ENCODE assay signal across 16 cellular contexts in genomic region chr10:32244421-32245207, GRCh38.
A peak's percentile ranks its signal among the peaks of the same experiment; 100 is the strongest.
DNase-seq lines count a peak whose midpoint lies in the region; ATAC-seq and TF ChIP-seq lines count a peak whose summit lies in the region.
"Had no signal": no experiment of that assay in that cellular context is flagged by ENCODE, and none has a peak within 500 bp of the region (broad histone marks: within the 10 kb centered on the region; RNA-seq: fewer than 3 reads in every experiment).

No MANE protein-coding gene starts in this region.

- H3K27ac Mint-ChIP-seq in activated CD4-positive, alpha-beta T cell treated with anti-CD3 and anti-CD28 coated beads, Interleukin-2, amount 10 ng/mL, durations not matched to agents 7 days and 5 days = no peak overlapping the region
- H3K27ac Mint-ChIP-seq: GM23338 had no signal

- H3K9me3 Mint-ChIP-seq in activated CD4-positive, alpha-beta T cell treated with anti-CD3 and anti-CD28 coated beads, Interleukin-2, amount 10 ng/mL, durations not matched to agents 7 days and 5 days = peaks cover 6% of the 10 kb centered on the region
- H3K9me3 Mint-ChIP-seq: GM23338 had no signal

- H3K9me3 ChIP-seq in hepatocyte (ENCODE audit: low read depth) = no peaks in the 10 kb centered on the region
- H3K9me3 ChIP-seq: A549, uterus had no signal

- no peaks in the 10 kb centered on the region for H4K20me1 ChIP-seq in hepatocyte (ENCODE audit: insufficient read depth, poor library complexity, severe bottlenecking)

- H3K27me3 ChIP-seq in hepatocyte = no peaks in the 10 kb centered on the region
- H3K27me3 ChIP-seq: uterus had no signal

- 38% methylated on average over 3 of the region's 3 CpGs for WGBS in hepatocyte (ENCODE audit: low lambda C conversion rate, missing lambda C conversion rate)

- H3K36me3 Mint-ChIP-seq in activated CD4-positive, alpha-beta T cell treated with anti-CD3 and anti-CD28 coated beads, Interleukin-2, amount 10 ng/mL, durations not matched to agents 7 days and 5 days (ENCODE audit: low read depth) = no peaks in the 10 kb centered on the region

- no peaks in the 10 kb centered on the region for H3K9me2 ChIP-seq in hepatocyte (replicated peaks; ENCODE audit: insufficient read depth)

- H3K4me1 ChIP-seq in hepatocyte (ENCODE audit: insufficient read depth) = no peaks in the 10 kb centered on the region
- H3K4me1 ChIP-seq: A549, uterus had no signal

- H2AFZ ChIP-seq in hepatocyte = no peak overlapping the region

- peak; percentile 11 for DNase-seq in activated CD4-positive, alpha-beta T cell treated with anti-CD3 and anti-CD28 coated beads, Interleukin-2, amount 10 ng/mL, durations not matched to agents 7 days and 5 days
- no peak for DNase-seq in activated CD4-positive, alpha-beta T cell treated with anti-CD3 and anti-CD28 coated beads, Interleukin-2, amount 50 U/mL, for 4 hours
- DNase-seq in hepatocyte (ENCODE audit: low spot score) (peak; percentile 41), NCI-H510A treated with DMSO at 0.1 percent for 48 hours (lab: John Stamatoyannopoulos, UW) (no peak), hepatic stellate cell (ENCODE audit: low spot score) (no peak)
- DNase-seq: C1 segment of cervical spinal cord, foreskin melanocyte, KG1, NCI-H1092 treated with DMSO at 0.1 percent for 48 hours, NCI-H748 treated with DMSO at 0.1 percent for 48 hours, uterus had no signal

- no peaks in the 10 kb centered on the region for H3K27me3 Mint-ChIP-seq in activated CD4-positive, alpha-beta T cell treated with anti-CD3 and anti-CD28 coated beads, Interleukin-2, amount 10 ng/mL, durations not matched to agents 7 days and 5 days

- no peaks in the 10 kb centered on the region for H3K79me2 ChIP-seq in hepatocyte

- H3K4me3 ChIP-seq in hepatocyte = no peak overlapping the region
- H3K4me3 ChIP-seq: A549, GM23338, uterus had no signal

- ATAC-seq in GM18520 (IDR thresholded peaks at IDR 0.05; ENCODE audit: unreplicated experiment) = peak; percentile 50
- peak; percentile 66 for ATAC-seq in HG03558 (IDR thresholded peaks at IDR 0.05; ENCODE audit: extremely low read depth, unreplicated experiment)
- ATAC-seq in GM21423 (IDR thresholded peaks at IDR 0.05; ENCODE audit: unreplicated experiment) = no peak
- ATAC-seq: A549, GM23338 had no signal

- no peak overlapping the region for H3K27ac ChIP-seq in hepatocyte
- H3K27ac ChIP-seq: A549, uterus had no signal

- POLR2A ChIA-PET in activated CD4-positive, alpha-beta T cell treated with anti-CD3 and anti-CD28 coated beads, Interleukin-2, amount 10 ng/mL, durations not matched to agents 7 days and 5 days (lab: Charles Lee) = no interaction called here

- H3K4me2 ChIP-seq in hepatocyte = no peak overlapping the region
- H3K4me2 ChIP-seq: A549, GM23338 had no signal

- no peak overlapping the region for H3K4me3 Mint-ChIP-seq in activated CD4-positive, alpha-beta T cell treated with anti-CD3 and anti-CD28 coated beads, Interleukin-2, amount 10 ng/mL, durations not matched to agents 7 days and 5 days
- H3K4me3 Mint-ChIP-seq: GM23338 had no signal

- H3K36me3 ChIP-seq in hepatocyte (replicated peaks; ENCODE audit: insufficient read depth, low read depth) = no peaks in the 10 kb centered on the region
- H3K36me3 ChIP-seq: uterus had no signal

- no peak for TF ChIP-seq CTCF in hepatocyte (IDR thresholded peaks at IDR 0.05; ENCODE audit: poor library complexity)

- peaks cover 18% of the 10 kb centered on the region for H3K4me1 Mint-ChIP-seq in activated CD4-positive, alpha-beta T cell treated with anti-CD3 and anti-CD28 coated beads, Interleukin-2, amount 10 ng/mL, durations not matched to agents 7 days and 5 days
- H3K4me1 Mint-ChIP-seq: GM23338 had no signal

- CTCF ChIA-PET in activated CD4-positive, alpha-beta T cell treated with anti-CD3 and anti-CD28 coated beads, Interleukin-2, amount 10 ng/mL, durations not matched to agents 7 days and 5 days (lab: Charles Lee) = interaction anchor here (1.0 to 2.8 kb wide), 3 partner anchors 11 to 16 kb away, joined by 3 to 22 read pairs (median 8); no protein-coding TSS in a partner anchor

Comparison
In these comparisons a context has a peak if more than half of its experiments do, and no peak if none do; other contexts are left out.
1. DNase-seq: peak in activated CD4-positive, alpha-beta T cell treated with anti-CD3 and anti-CD28 coated beads, Interleukin-2, amount 10 ng/mL, durations not matched to agents 7 days and 5 days (single experiment) and hepatocyte (single experiment); none in activated CD4-positive, alpha-beta T cell treated with anti-CD3 and anti-CD28 coated beads, Interleukin-2, amount 50 U/mL, for 4 hours (0 of 2), NCI-H510A treated with DMSO at 0.1 percent for 48 hours (single experiment) and hepatic stellate cell (single experiment).